Comparison of ENCODE assay signal across 36 cellular contexts in genomic region chr4:72152731-72153130, GRCh38.
"Had no signal": no experiment of that assay in that cellular context is flagged by ENCODE, and none has a peak within 500 bp of the region (broad histone marks: within the 10 kb centered on the region; RNA-seq: fewer than 3 reads in every experiment).

No MANE protein-coding gene starts in this region.

- H3K27ac Mint-ChIP-seq: activated CD4-positive, alpha-beta memory T cell treated with anti-CD3 and anti-CD28 coated beads for 36 hours; activated CD4-positive, alpha-beta T cell treated with anti-CD3 and anti-CD28 coated beads for 36 hours; activated naive CD4-positive, alpha-beta T cell treated with anti-CD3 and anti-CD28 coated beads, Interleukin-2, amount 10 ng/mL, durations not matched to agents 7 days and 5 days; activated naive CD8-positive, alpha-beta T cell; activated naive CD8-positive, alpha-beta T cell treated with anti-CD3 and anti-CD28 coated beads, Interleukin-2, amount 50 U/mL, for 24 hours; activated T-helper 1 cell treated with anti-CD3 and anti-CD28 coated beads, Interleukin-12 subunit alpha, Interleukin-12 subunit beta, Interleukin-2, Interleukin-4 antibody, amounts not matched to agents 30 ng/mL and 10 ng/mL and 1 ng/mL, durations not matched to agents 14 hours and 24 hours and 36 hours; brain; T-helper 1 cell treated with Interleukin-12 subunit alpha and Interleukin-12 subunit beta and Interleukin-4 antibody, amounts not matched to agents 30 μg/mL and 1 μg/mL, for 36 hours; T-helper 2 cell treated with Interferon-gamma antibody and Interleukin-4, amounts not matched to agents 5 μg/mL and 100 μg/mL, for 36 hours had no signal

- H3K36me3 Mint-ChIP-seq: activated CD4-positive, alpha-beta memory T cell treated with anti-CD3 and anti-CD28 coated beads for 36 hours; activated naive CD4-positive, alpha-beta T cell treated with anti-CD3 and anti-CD28 coated beads, Interleukin-2, amount 10 ng/mL, durations not matched to agents 7 days and 5 days; activated naive CD8-positive, alpha-beta T cell; brain had no signal

- H3K27ac ChIP-seq: Peyer's patch, SJSA1 had no signal

- FAIRE-seq: bronchial epithelial cell, TTC549 had no signal

- H3K9ac ChIP-seq: SK-N-SH had no signal

- ATAC-seq: activated CD4-positive, alpha-beta T cell treated with anti-CD3 and anti-CD28 coated beads for 36 hours; activated CD4-positive, CD25-positive, alpha-beta regulatory T cell treated with anti-CD3 and anti-CD28 coated beads, Interleukin-2, amount 50 U/mL, for 24 hours; activated naive CD8-positive, alpha-beta T cell treated with anti-CD3 and anti-CD28 coated beads, Interleukin-2, amount 50 U/mL, for 24 hours; activated T-cell treated with anti-CD3 and anti-CD28 coated beads, Interleukin-2, amount 50 U/mL, for 4 hours; PC-3 had no signal

- H3K27me3 ChIP-seq: Peyer's patch, SJSA1 had no signal

- H3K27me3 Mint-ChIP-seq: activated CD4-positive, alpha-beta memory T cell treated with anti-CD3 and anti-CD28 coated beads for 36 hours; activated naive CD4-positive, alpha-beta T cell treated with anti-CD3 and anti-CD28 coated beads, Interleukin-2, amount 10 ng/mL, durations not matched to agents 7 days and 5 days; activated naive CD8-positive, alpha-beta T cell; activated naive CD8-positive, alpha-beta T cell treated with anti-CD3 and anti-CD28 coated beads, Interleukin-2, amount 50 U/mL, for 24 hours; brain had no signal

- H3K9me3 Mint-ChIP-seq: activated CD4-positive, alpha-beta memory T cell treated with anti-CD3 and anti-CD28 coated beads for 36 hours; activated T-helper 1 cell treated with anti-CD3 and anti-CD28 coated beads, Interleukin-12 subunit alpha, Interleukin-12 subunit beta, Interleukin-2, Interleukin-4 antibody, amounts not matched to agents 30 ng/mL and 10 ng/mL and 1 ng/mL, durations not matched to agents 14 hours and 24 hours and 36 hours; brain; T-helper 1 cell treated with Interleukin-12 subunit alpha and Interleukin-12 subunit beta and Interleukin-4 antibody, amounts not matched to agents 30 μg/mL and 1 μg/mL, for 36 hours; T-helper 2 cell treated with Interferon-gamma antibody and Interleukin-4, amounts not matched to agents 5 μg/mL and 100 μg/mL, for 36 hours had no signal

- H3K4me1 ChIP-seq: Peyer's patch, SJSA1 had no signal

- H3K4me3 ChIP-seq: Peyer's patch, SJSA1 had no signal

- H3K4me1 Mint-ChIP-seq: activated CD4-positive, alpha-beta T cell treated with anti-CD3 and anti-CD28 coated beads for 36 hours; activated naive CD4-positive, alpha-beta T cell treated with anti-CD3 and anti-CD28 coated beads, Interleukin-2, amount 10 ng/mL, durations not matched to agents 7 days and 5 days; activated naive CD8-positive, alpha-beta T cell treated with anti-CD3 and anti-CD28 coated beads, Interleukin-2, amount 50 U/mL, for 24 hours had no signal

- DNase-seq: activated CD4-positive, alpha-beta memory T cell treated with anti-CD3 and anti-CD28 coated beads for 36 hours; activated CD4-positive, alpha-beta T cell treated with anti-CD3 and anti-CD28 coated beads for 36 hours; activated CD4-positive, alpha-beta T cell treated with anti-CD3 and anti-CD28 coated beads, Interleukin-2, amount 50 U/mL, for 1 hour; activated CD8-positive, alpha-beta memory T cell treated with anti-CD3 and anti-CD28 coated beads, Interleukin-2, amount 50 U/mL, for 4 hours; activated effector memory CD4-positive, alpha-beta T cell treated with Interleukin-2 at 50 U/mL for 16 hours; activated naive CD4-positive, alpha-beta T cell treated with anti-CD3 and anti-CD28 coated beads, Interleukin-2, amount 10 ng/mL, durations not matched to agents 7 days and 5 days; activated naive CD8-positive, alpha-beta T cell treated with anti-CD3 and anti-CD28 coated beads, Interleukin-2, amount 50 U/mL, for 24 hours; activated T-cell treated with anti-CD3 and anti-CD28 coated beads for 4 hours; activated T-cell treated with anti-CD3 and anti-CD28 coated beads, Interleukin-2, amount 50 U/mL, for 4 hours; anterior cingulate cortex; caudate nucleus; cerebellar nuclear complex; NCI-H1092 treated with DMSO at 0.1 percent for 48 hours; NCI-H146; NCI-H187; NCI-H2029 treated with DMSO at 0.1 percent for 48 hours; NCI-H2171 treated with DMSO at 0.1 percent for 48 hours; NCI-H2227 treated with DMSO at 0.1 percent for 48 hours; NCI-H446; NCI-H524; NCI-H69; NCI-H82; PC-3; Peyer's patch; RPMI8226; SHP77 treated with DMSO at 0.1 percent for 48 hours; SK-N-SH had no signal

- H3K36me3 ChIP-seq: Peyer's patch, SJSA1 had no signal

- H3K4me3 Mint-ChIP-seq: activated CD4-positive, alpha-beta memory T cell treated with anti-CD3 and anti-CD28 coated beads for 36 hours; activated CD4-positive, alpha-beta T cell treated with anti-CD3 and anti-CD28 coated beads for 36 hours; activated naive CD4-positive, alpha-beta T cell treated with anti-CD3 and anti-CD28 coated beads, Interleukin-2, amount 10 ng/mL, durations not matched to agents 7 days and 5 days; activated naive CD8-positive, alpha-beta T cell; activated naive CD8-positive, alpha-beta T cell treated with anti-CD3 and anti-CD28 coated beads, Interleukin-2, amount 50 U/mL, for 24 hours; activated T-cell treated with anti-CD3 and anti-CD28 coated beads, Interleukin-2, amount 50 U/mL, for 4 hours; activated T-helper 1 cell treated with anti-CD3 and anti-CD28 coated beads, Interleukin-12 subunit alpha, Interleukin-12 subunit beta, Interleukin-2, Interleukin-4 antibody, amounts not matched to agents 30 ng/mL and 10 ng/mL and 1 ng/mL, durations not matched to agents 14 hours and 24 hours and 36 hours; brain; T-helper 1 cell treated with Interleukin-12 subunit alpha and Interleukin-12 subunit beta and Interleukin-4 antibody, amounts not matched to agents 30 μg/mL and 1 μg/mL, for 36 hours; T-helper 2 cell treated with Interferon-gamma antibody and Interleukin-4, amounts not matched to agents 5 μg/mL and 100 μg/mL, for 36 hours had no signal

- H3K9me3 ChIP-seq: Peyer's patch, SJSA1, SK-N-SH had no signal
